Comparison of ENCODE assay signal across 11 cellular contexts in genomic region chr2:96923810-96924774, GRCh38. TPM values are rescaled to one million over a fixed set of nuclear protein-coding genes. Genes with fewer than 3 reads are reported as not detected.
DNase-seq lines count a peak whose midpoint lies in the region; ATAC-seq and TF ChIP-seq lines count a peak whose summit lies in the region.
"Had no signal": no experiment of that assay in that cellular context is flagged by ENCODE, and none has a peak within 500 bp of the region (broad histone marks: within the 10 kb centered on the region; RNA-seq: fewer than 3 reads in every experiment).

No MANE protein-coding gene starts in this region.

- in situ Hi-C loops in IMR-90 (cut with MboI; ENCODE audit: low sequenced_read_pairs), result no loop called here

- H2AK9ac ChIP-seq in IMR-90 (replicated peaks; ENCODE audit: low read depth, low read length, poor library complexity), result no peak overlapping the region

- H3K27ac Mint-ChIP-seq in immature natural killer cell, result peak overlapping the region; percentile 92 to 96 (median 94)

- no peak overlapping the region for H2BK15ac ChIP-seq in IMR-90 (ENCODE audit: low read depth, low read length)
- no peak overlapping the region for H2BK15ac ChIP-seq in mesendoderm (replicated peaks; ENCODE audit: low read depth)

- no peak overlapping the region for H4K5ac ChIP-seq in IMR-90 (ENCODE audit: low read depth, low read length)
- no peak overlapping the region for H4K5ac ChIP-seq in mesendoderm (ENCODE audit: low read length)

- H3K4me3 ChIP-seq in IMR-90 (ENCODE audit: insufficient read depth, low read depth, low read length), result no peak overlapping the region
- no peak overlapping the region for H3K4me3 ChIP-seq in mesendoderm (ENCODE audit: low read length)
- no peak overlapping the region for H3K4me3 ChIP-seq in A673 (ENCODE audit: low read depth, low read length, poor library complexity, severe bottlenecking)
- H3K4me3 ChIP-seq: heart right ventricle, testis had no signal

- no peak for TF ChIP-seq POLR2A in IMR-90 (IDR thresholded peaks at IDR 0.05; ENCODE audit: low read depth, low read length)

- DNase-seq in IMR-90, result no peak
- peak; percentile 52 for DNase-seq in activated CD8-positive, alpha-beta memory T cell treated with anti-CD3 and anti-CD28 coated beads, Interleukin-2, amount 50 U/mL, for 4 hours
- peak; percentile 50 to 56 (median 56) for DNase-seq in immature natural killer cell
- DNase-seq in stimulated activated CD8-positive, alpha-beta memory T cell treated with anti-CD3 and anti-CD28 coated beads, Interleukin-12 subunit alpha, Interleukin-12 subunit beta, amount 100 ng/mL, for 4 hours (ENCODE audit: low read depth), result peak; percentile 42
- DNase-seq in mesendoderm, result no peak
- no peak for DNase-seq in A673 (ENCODE audit: low spot score)
- no peak for DNase-seq in dedifferentiated amniotic fluid mesenchymal stem cell (ENCODE audit: extremely low spot score)
- no peak for DNase-seq in sciatic nerve (ENCODE audit: low spot score)
- DNase-seq: heart right ventricle, NCI-H226, testis had no signal

- peaks cover 0 to 6% (median 3%) of the 10 kb centered on the region in 3 donors for H3K27me3 Mint-ChIP-seq in immature natural killer cell (ENCODE audit: low read depth in 3 of 3)

- H3K79me1 ChIP-seq in IMR-90 (ENCODE audit: low read depth in 1 of 2, low read length in 2 of 2), result no peaks in the 10 kb centered on the region
- H3K79me1 ChIP-seq in mesendoderm (ENCODE audit: low read length), result no peaks in the 10 kb centered on the region

- H3K27ac ChIP-seq in IMR-90 (ENCODE audit: insufficient read depth, low read length) (no peak overlapping the region), mesendoderm (ENCODE audit: low read depth, low read length) (no peak overlapping the region), A673 (ENCODE audit: low read depth, low read length, poor library complexity, severe bottlenecking) (no peak overlapping the region)
- H3K27ac ChIP-seq: testis had no signal

- no peaks in the 10 kb centered on the region for H3K9me1 ChIP-seq in IMR-90 (ENCODE audit: insufficient read depth, low read length)

- POLR2A ChIA-PET in IMR-90 (lab: Charles Lee; ENCODE audit: unreplicated experiment), result no interaction called here
- POLR2A ChIA-PET in A673 (lab: Charles Lee; ENCODE audit: low non-redundant PET), result no interaction called here

- H3K4me2 ChIP-seq in IMR-90 (ENCODE audit: low read depth, low read length) (no peak overlapping the region), mesendoderm (ENCODE audit: low read length) (no peak overlapping the region)

- H2BK5ac ChIP-seq in IMR-90 (ENCODE audit: low read depth, low read length, poor library complexity, severe bottlenecking) (no peak overlapping the region), mesendoderm (ENCODE audit: low read length) (no peak overlapping the region)

- BruUV-seq in IMR-90 (replicated peaks; lab: Mats Ljungman, UMichigan), result no TSS peak
- BruUV-seq in A673 (replicated peaks; lab: Mats Ljungman, UMichigan), result no TSS peak

- H3K18ac ChIP-seq in IMR-90 (ENCODE audit: low read depth, low read length) (no peak overlapping the region), mesendoderm (ENCODE audit: low read length) (no peak overlapping the region)

- H3K14ac ChIP-seq in IMR-90 (replicated peaks; ENCODE audit: low read depth, low read length), result no peak overlapping the region

- peak overlapping the region; percentile 80 to 87 (median 82) for H3K4me3 Mint-ChIP-seq in immature natural killer cell

- no peak overlapping the region for H2BK20ac ChIP-seq in IMR-90 (ENCODE audit: low read depth, low read length)

- H3K4me1 Mint-ChIP-seq in immature natural killer cell, result peaks cover 38% of the 10 kb centered on the region in 2 donors

- H3K56ac ChIP-seq in IMR-90 (ENCODE audit: extremely low read depth, insufficient read depth, low read length) (no peak overlapping the region), mesendoderm (ENCODE audit: low read length) (no peak overlapping the region)

- CTCF ChIA-PET in IMR-90 (lab: Yijun Ruan, JAX) (interaction anchor here (0.5 kb wide), 1 partner anchor 213 kb away, joined by 3 read pairs; no protein-coding TSS in a partner anchor), A673 (lab: Charles Lee) (no interaction called here)

- TF ChIP-seq CTCF in IMR-90 (conservative IDR thresholded peaks at IDR 0.05; ENCODE audit: low read depth, low read length), result no peak
- TF ChIP-seq CTCF in A673 (conservative IDR thresholded peaks at IDR 0.05; ENCODE audit: low read depth, low read length), result no peak

- WGBS in IMR-90 (ENCODE audit: extremely low coverage in 2 of 2, insufficient read length in 1 of 2), 2 experiments, result no CpG with 5 or more reads among the region's 24 CpGs
- no CpG with 5 or more reads among the region's 24 CpGs for WGBS in mesendoderm (ENCODE audit: extremely low coverage, insufficient coverage, low lambda C conversion rate)

- no peak overlapping the region for H2AK5ac ChIP-seq in IMR-90 (ENCODE audit: low read depth, low read length)
- no peak overlapping the region for H2AK5ac ChIP-seq in mesendoderm (ENCODE audit: low read length)

- no peaks in the 10 kb centered on the region; the same call in 1 of the 2 replicates for H4K20me1 ChIP-seq in IMR-90 (ENCODE audit: insufficient read depth, low read length)

- dilution Hi-C loops in IMR-90 (cut with HindIII; ENCODE audit: low sequenced_read_pairs, unreplicated experiment), result no loop called here

- H3K23ac ChIP-seq in IMR-90 (ENCODE audit: low read depth, low read length) (no peak overlapping the region), mesendoderm (ENCODE audit: low read length) (no peak overlapping the region)

- no peaks in the 10 kb centered on the region for H3K9me3 Mint-ChIP-seq in immature natural killer cell

- no peak overlapping the region for H2BK120ac ChIP-seq in IMR-90 (ENCODE audit: low read depth, low read length)
- no peak overlapping the region for H2BK120ac ChIP-seq in mesendoderm (ENCODE audit: low read depth, low read length)

- no peaks in the 10 kb centered on the region for H3K4me1 ChIP-seq in IMR-90 (ENCODE audit: control insufficient read depth, insufficient read depth, low read length)
- H3K4me1 ChIP-seq in mesendoderm (ENCODE audit: control insufficient read depth, low read depth, low read length), result no peaks in the 10 kb centered on the region
- H3K4me1 ChIP-seq in A673 (ENCODE audit: insufficient read depth, low read length, poor library complexity, severe bottlenecking), result peaks cover 15% of the 10 kb centered on the region

- peaks cover 0 to 5% (median 0%) of the 10 kb centered on the region in 3 donors for H3K36me3 Mint-ChIP-seq in immature natural killer cell

- intact Hi-C loops in IMR-90 (cut with micrococcal nuclease) (no loop called here), A673 (cut with micrococcal nuclease; ENCODE audit: unreplicated experiment) (no loop called here), sciatic nerve (cut with DNase I) (no loop called here)

- H3K9ac ChIP-seq in IMR-90 (ENCODE audit: low read depth, low read length) (no peak overlapping the region), mesendoderm (ENCODE audit: low read length) (no peak overlapping the region)

- H3K79me2 ChIP-seq in mesendoderm (ENCODE audit: control insufficient read depth, insufficient read depth, low read length), result no peaks in the 10 kb centered on the region

- ATAC-seq in IMR-90 (ENCODE audit: low read depth) (no peak), sciatic nerve (no peak)
- ATAC-seq: heart right ventricle had no signal

- H3K36me3 ChIP-seq in IMR-90 (ENCODE audit: control insufficient read depth, insufficient read depth, low read length) (no peaks in the 10 kb centered on the region), mesendoderm (ENCODE audit: control insufficient read depth, insufficient read depth, low read length) (no peaks in the 10 kb centered on the region), A673 (ENCODE audit: insufficient read depth, low read length, poor library complexity, severe bottlenecking) (no peaks in the 10 kb centered on the region)
- H3K36me3 ChIP-seq: heart right ventricle had no signal

- no peak overlapping the region for H2AFZ ChIP-seq in IMR-90 (replicated peaks; ENCODE audit: low read length, poor library complexity)

- no peak overlapping the region for H4K91ac ChIP-seq in IMR-90 (ENCODE audit: insufficient read depth, low read depth, low read length)

- H3K27me3 ChIP-seq in IMR-90 (ENCODE audit: control insufficient read depth, insufficient read depth, low read length) (peaks cover 66% of the 10 kb centered on the region), mesendoderm (ENCODE audit: insufficient read depth, low read length, poor library complexity) (no peaks in the 10 kb centered on the region), A673 (replicated peaks; ENCODE audit: insufficient read depth, low read depth, low read length, poor library complexity) (no peaks in the 10 kb centered on the region)
- H3K27me3 ChIP-seq: heart right ventricle, testis had no signal

- H4K8ac ChIP-seq in IMR-90 (ENCODE audit: low read depth in 2 of 2, low read length in 2 of 2) (no peak overlapping the region), mesendoderm (ENCODE audit: low read depth, low read length) (no peak overlapping the region)

- TF ChIP-seq RAD21 in IMR-90 (IDR thresholded peaks at IDR 0.05; ENCODE audit: low read length), result no peak

- no peak overlapping the region for H3K4ac ChIP-seq in IMR-90 (ENCODE audit: low read depth, low read length)
- no peak overlapping the region for H3K4ac ChIP-seq in mesendoderm (ENCODE audit: low read depth, low read length)

- H3K9me3 ChIP-seq in IMR-90 (ENCODE audit: control insufficient read depth, insufficient read depth, low read length) (no peaks in the 10 kb centered on the region), A673 (ENCODE audit: low read depth, low read length, poor library complexity, severe bottlenecking) (no peaks in the 10 kb centered on the region)
- H3K9me3 ChIP-seq: heart right ventricle, testis had no signal

TF ChIP-seq in IMR-90, 13 proteins besides CTCF, POLR2A, EP300 and RAD21:
- TF ChIP-seq MAFK (IDR thresholded peaks at IDR 0.05; ENCODE audit: low read depth, low read length) (no peak), FOS (IDR thresholded peaks at IDR 0.05; ENCODE audit: low read depth, low read length) (no peak)
- TF ChIP-seq, protein P1, sequence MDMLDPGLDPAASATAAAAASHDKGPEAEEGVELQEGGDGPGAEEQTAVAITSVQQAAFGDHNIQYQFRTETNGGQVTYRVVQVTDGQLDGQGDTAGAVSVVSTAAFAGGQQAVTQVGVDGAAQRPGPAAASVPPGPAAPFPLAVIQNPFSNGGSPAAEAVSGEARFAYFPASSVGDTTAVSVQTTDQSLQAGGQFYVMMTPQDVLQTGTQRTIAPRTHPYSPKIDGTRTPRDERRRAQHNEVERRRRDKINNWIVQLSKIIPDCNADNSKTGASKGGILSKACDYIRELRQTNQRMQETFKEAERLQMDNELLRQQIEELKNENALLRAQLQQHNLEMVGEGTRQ (IDR thresholded peaks at IDR 0.05; ENCODE audit: low read depth, low read length), result peak; percentile 24; the same call in 1 of the 2 replicates

RNA-seq across cellular contexts. Expression of gene SEMA4C, which starts 54.2 kb away (rescaled TPM):
- total RNA-seq in IMR-90 (2012; rRNA removed) (13.3 and 15.8 TPM in 2 replicates), A673 (2021) (33.3 and 36.1 TPM in 2 replicates), sciatic nerve (136 TPM)
- polyA plus RNA-seq in IMR-90 (2012; rRNA removed) (24.3 and 25.5 TPM in 2 replicates), immature natural killer cell (10 to 100 TPM in 1 of 3 donors, 1 to 10 TPM in 2; 3.1 to 11.5 (median 4.8) TPM)
- 15.1 and 22.2 TPM in 2 replicates for polyA plus RNA-seq in IMR-90 (2012; cell fraction: cytosol; rRNA removed)
- 38.1 and 86.4 TPM in 2 replicates for polyA plus RNA-seq in IMR-90 (2012; cell fraction: nucleus; rRNA removed; ENCODE audit: low replicate concordance)
- polyA plus RNA-seq in mesendoderm (2013, experiment 1 of 2), result 32.1 TPM
- 31.2 TPM for polyA plus RNA-seq in mesendoderm (2013, experiment 2 of 2)

Comparison
In these comparisons a context has a peak if more than half of its experiments do, and no peak if none do; other contexts are left out.
1. DNase-seq: peak in activated CD8-positive, alpha-beta memory T cell treated with anti-CD3 and anti-CD28 coated beads, Interleukin-2, amount 50 U/mL, for 4 hours (single experiment), immature natural killer cell (3 of 3) and stimulated activated CD8-positive, alpha-beta memory T cell treated with anti-CD3 and anti-CD28 coated beads, Interleukin-12 subunit alpha, Interleukin-12 subunit beta, amount 100 ng/mL, for 4 hours (single experiment); none in IMR-90 (single experiment), mesendoderm (single experiment), A673 (single experiment), dedifferentiated amniotic fluid mesenchymal stem cell (single experiment) and sciatic nerve (single experiment).